1 cellular context compared by ENCODE assay signal in the genomic region with DNA sequence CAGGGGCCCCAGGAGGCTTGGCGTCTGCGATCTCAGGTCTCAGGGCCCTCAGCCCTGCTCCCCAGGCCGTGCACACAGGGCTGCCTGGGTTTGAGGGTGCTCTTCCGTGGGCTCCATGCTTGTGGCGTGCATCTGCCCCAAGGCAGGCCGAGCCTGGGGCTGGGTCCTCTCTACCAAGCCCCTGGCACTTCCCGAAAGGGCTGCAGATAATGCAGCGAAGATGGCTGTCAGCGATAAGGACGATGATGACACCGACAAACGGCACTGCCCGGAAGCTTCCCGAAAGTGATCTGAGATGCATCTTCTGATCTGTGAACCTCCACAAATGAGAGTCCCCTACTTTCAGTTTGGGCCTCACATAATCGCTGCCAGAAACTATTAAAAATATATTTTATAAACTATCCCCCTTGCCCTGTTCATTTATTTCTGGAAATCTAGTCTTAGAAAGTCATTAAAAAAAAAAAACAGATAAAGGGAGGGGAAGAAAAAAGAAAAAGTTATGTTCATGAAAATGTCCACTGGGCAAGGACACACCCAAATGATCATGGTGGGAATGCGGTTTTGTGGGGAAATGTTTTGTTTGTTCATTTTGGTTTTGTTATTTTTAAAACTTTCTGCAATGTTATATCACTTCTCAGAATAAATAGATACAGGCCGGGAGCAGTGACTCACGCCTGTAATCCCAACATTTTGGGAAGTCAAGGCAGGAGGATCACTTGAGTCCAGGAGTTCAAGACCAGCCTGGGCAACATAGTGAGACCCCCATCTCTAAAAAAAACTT.
TF ChIP-seq lines count a peak whose summit lies in the region.

No MANE protein-coding gene starts in this region.

TF ChIP-seq in K562, 482 proteins besides CTCF, POLR2A, EP300 and RAD21:
- TF ChIP-seq KLF6 (CRISPR knock-in tag; IDR thresholded peaks at IDR 0.05; ENCODE audit: borderline replicate concordance) (no peak), ZNF121 (CRISPR knock-in tag; conservative IDR thresholded peaks at IDR 0.05) (0 out of 2 replicates have a peak, but pooled peaks have one; percentile 10)
TF ChIP-seq in K562: peak in this region for 1.
